Comparison of ENCODE assay signal across 7 cellular contexts in the genomic region with DNA sequence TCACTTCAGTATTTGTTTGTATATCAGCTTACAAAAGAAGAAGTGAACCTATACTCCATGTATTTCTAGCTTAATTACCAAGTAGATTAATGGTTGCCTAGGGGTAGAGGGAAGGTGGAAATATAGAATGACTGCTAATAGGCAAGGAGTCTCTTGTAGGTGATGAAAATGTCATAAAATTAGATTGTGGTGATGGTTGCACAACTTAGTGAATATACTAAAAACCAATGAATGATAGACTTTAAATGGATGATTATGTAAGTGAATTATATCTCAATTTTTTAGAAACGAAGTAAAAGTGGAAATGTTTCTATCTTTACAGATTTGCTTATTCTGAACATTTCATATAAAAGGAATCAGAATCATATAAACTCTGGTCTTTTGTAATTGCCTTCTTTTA.
"Had no signal": no experiment of that assay in that cellular context is flagged by ENCODE, and none has a peak within 500 bp of the region (broad histone marks: within the 10 kb centered on the region; RNA-seq: fewer than 3 reads in every experiment).

No MANE protein-coding gene starts in this region.

- ATAC-seq: GM23338 had no signal

- H3K4me3 ChIP-seq: GM23338 had no signal

- H3K27ac ChIP-seq: KMS-11 had no signal

- H3K4me2 ChIP-seq: GM23338, KMS-11 had no signal

- DNase-seq: H9, HCEC 1CT, IMR-90, KBM-7 had no signal

- FAIRE-seq: HTR-8/SVneo had no signal
